7 cellular contexts compared by ENCODE assay signal in genomic region chr1:235648407-235648907, GRCh38. TPM values are rescaled to one million over a fixed set of nuclear protein-coding genes. Genes with fewer than 3 reads are reported as not detected.
DNase-seq lines count a peak whose midpoint lies in the region; ATAC-seq and TF ChIP-seq lines count a peak whose summit lies in the region.

No MANE protein-coding gene starts in this region.

- no peaks in the 10 kb centered on the region for H3K4me1 ChIP-seq in GM23248 (ENCODE audit: insufficient read depth)

- no peak overlapping the region for H3K9ac ChIP-seq in GM23248

- intact Hi-C loops in natural killer cell (cut with micrococcal nuclease), result no loop called here

- H3K79me2 ChIP-seq in GM23248 (ENCODE audit: insufficient read depth), result no peaks in the 10 kb centered on the region

- TF ChIP-seq CTCF in natural killer cell (IDR thresholded peaks at IDR 0.05), result no peak

- no peaks in the 10 kb centered on the region for H3K9me2 ChIP-seq in GM23248 (ENCODE audit: insufficient read depth)

- peaks cover 32% of the 10 kb centered on the region for H3K27me3 ChIP-seq in GM23248 (replicated peaks; ENCODE audit: insufficient read depth)

- H3K4me1 Mint-ChIP-seq in natural killer cell, result peaks cover 18 to 22% of the 10 kb centered on the region in 2 donors

- peak overlapping the region; percentile 60 for H3K4me2 ChIP-seq in GM23248 (ENCODE audit: unreplicated experiment)

- peak overlapping the region; percentile 11; the same call in 1 of the 2 replicates for H2AFZ ChIP-seq in GM23248

- H3K36me3 ChIP-seq in GM23248 (ENCODE audit: low read depth), result no peaks in the 10 kb centered on the region

- no peaks in the 10 kb centered on the region for H3K9me3 ChIP-seq in GM23248 (ENCODE audit: low read depth)

- H3K27ac Mint-ChIP-seq in natural killer cell, result peak overlapping the region; percentile 59 to 62

- 9 to 11% methylated on average over 28 to 31 of the region's 31 CpGs for WGBS in GM23248 (ENCODE audit: low coverage in 1 of 2, low lambda C conversion rate in 2 of 2, missing lambda C conversion rate in 2 of 2), 2 experiments

- peak overlapping the region; percentile 83 for H3K4me3 Mint-ChIP-seq in natural killer cell

- no peaks in the 10 kb centered on the region for H3K9me3 Mint-ChIP-seq in natural killer cell

- no peaks in the 10 kb centered on the region for H3F3A ChIP-seq in GM23248 (ENCODE audit: insufficient read depth)

- no peaks in the 10 kb centered on the region for H3K36me3 Mint-ChIP-seq in natural killer cell

- in situ Hi-C loops in GM23248 (cut with MboI), result no loop called here

- DNase-seq in GM23248 (peak; percentile 15), NCI-H2171 (lab: John Stamatoyannopoulos, UW) (peak; percentile 63), cerebellum (ENCODE audit: low spot score) (peak; percentile 86), natural killer cell (no peak), amniotic stem cell (lab: John Stamatoyannopoulos, UW) (no peak), medulla oblongata (ENCODE audit: extremely low spot score) (no peak)

- H3K27me3 Mint-ChIP-seq in natural killer cell (ENCODE audit: low read depth in 2 of 2), result peaks cover 50 to 54% of the 10 kb centered on the region in 2 donors

- ATAC-seq in natural killer cell, result no peak
- ATAC-seq in GM19395 (IDR thresholded peaks at IDR 0.05; ENCODE audit: unreplicated experiment), result no peak

- H3K27ac ChIP-seq in GM23248, result no peak overlapping the region

- no peaks in the 10 kb centered on the region for H4K20me1 ChIP-seq in GM23248 (ENCODE audit: insufficient read depth)

- H3K4me3 ChIP-seq in GM23248, result peak overlapping the region; percentile 67

RNA-seq across cellular contexts. Expression of gene GNG4, which starts 1.1 kb away (rescaled TPM):
- total RNA-seq in GM23248 (2014; rRNA removed; shearing (Covaris generic)), result 0.32 and 2.0 TPM in 2 replicates
- polyA plus RNA-seq in GM23248 (2016; fragmentation: Nextera tagmentation; extraction: Ambion mirVana), result 1.2 and 1.6 TPM in 2 replicates
- 54.4 TPM for total RNA-seq in cerebellum
- under 1 TPM in 2 of 3 donors, not detected in 1; 0.07 to 0.12 TPM for total RNA-seq in natural killer cell

Comparison
In these comparisons a context has a peak if more than half of its experiments do, and no peak if none do; other contexts are left out.
1. DNase-seq: peak in GM23248 (single experiment), NCI-H2171 (single experiment) and cerebellum (single experiment); none in natural killer cell (single experiment), amniotic stem cell (single experiment) and medulla oblongata (single experiment).
2. RNA of gene GNG4, which starts 1.1 kb away (total RNA-seq): 54.4 TPM in cerebellum (single experiment); 0.32 to 2.0 TPM in GM23248 and 0.07 to 0.12 TPM in natural killer cell; every median in the first group is over 10 times any median in the second.